8 cellular contexts compared by ENCODE assay signal in the genomic region with DNA sequence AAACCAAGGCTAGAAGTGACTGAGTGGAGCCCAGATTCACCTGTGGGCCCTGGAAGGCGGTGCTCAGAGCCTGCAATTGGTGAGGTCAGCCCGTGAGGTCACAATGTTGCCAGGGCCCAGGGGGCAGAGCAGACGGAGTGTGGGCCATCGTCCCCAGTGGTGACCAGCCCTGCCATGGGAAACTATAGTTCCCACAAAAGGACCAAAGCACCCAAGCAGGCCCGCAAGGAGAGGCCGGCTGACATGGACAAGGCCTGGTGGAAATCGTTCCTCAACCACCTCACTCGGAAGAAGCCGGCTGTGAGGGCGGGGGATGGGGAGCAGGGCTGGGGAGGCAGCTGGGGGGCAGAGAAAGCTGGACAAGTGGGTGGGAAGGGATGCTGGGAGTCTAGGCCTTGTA. TPM values are rescaled to one million over a fixed set of nuclear protein-coding genes. Genes with fewer than 3 reads are reported as not detected.
DNase-seq lines count a peak whose midpoint lies in the region; ATAC-seq and TF ChIP-seq lines count a peak whose summit lies in the region.

C20orf144 (plus strand) TSS at position 156 of the 400 bp plus-strand sequence; CDS start at position 175, 19 bp downstream.

- no peaks in the 10 kb centered on the region for H3F3A ChIP-seq in OCI-LY1 (ENCODE audit: insufficient read depth, low read length)

- peak within 1 kb of the TSS; percentile 92 to 100 (median 97) for H3K4me2 ChIP-seq in BLaER1 treated with 17β-estradiol and CSF1 and Interleukin-3, amounts not matched to agents 10 nM and 100 nM
- peak within 1 kb of the TSS; percentile 85 for H3K4me2 ChIP-seq in OCI-LY1 (ENCODE audit: low read length)

- TF ChIP-seq CTCF in OCI-LY1 (IDR thresholded peaks at IDR 0.05; ENCODE audit: low read length) (no peak), neural crest cell (conservative IDR thresholded peaks at IDR 0.05) (no peak)

- no peaks in the 10 kb centered on the region for H3K9me3 ChIP-seq in BLaER1 treated with 17β-estradiol and CSF1 and Interleukin-3, amounts not matched to agents 10 nM and 100 nM (replicated peaks in 1 of 11)
- no peaks in the 10 kb centered on the region for H3K9me3 ChIP-seq in OCI-LY1 (ENCODE audit: low read length)
- no peaks in the 10 kb centered on the region for H3K9me3 ChIP-seq in endocrine pancreas (ENCODE audit: control insufficient read depth, low read length)

- H3K4me3 Mint-ChIP-seq in neural crest cell = peak within 1 kb of the TSS; percentile 84

- H3K4me1 Mint-ChIP-seq in neural crest cell = peaks cover 39% of the 10 kb centered on the region

- H3K36me3 Mint-ChIP-seq in neural crest cell (ENCODE audit: low read depth) = peaks cover 6% of the 10 kb centered on the region

- peak within 1 kb of the TSS in 10 of 11 experiments; percentile 60 to 85 (median 72); a peak in 20 of 22 replicates for H3K27ac ChIP-seq in BLaER1 treated with 17β-estradiol and CSF1 and Interleukin-3, amounts not matched to agents 10 nM and 100 nM
- H3K27ac ChIP-seq in OCI-LY1 (ENCODE audit: low read depth, low read length, poor library complexity, severe bottlenecking) = peak within 1 kb of the TSS; percentile 65

- H3K9ac ChIP-seq in BLaER1 treated with 17β-estradiol and CSF1 and Interleukin-3, amounts not matched to agents 10 nM and 100 nM = peak within 1 kb of the TSS; percentile 67 to 83 (median 78); a peak in 21 of 22 replicates
- H3K9ac ChIP-seq in OCI-LY1 (ENCODE audit: low read length) = peak within 1 kb of the TSS; percentile 86
- H3K9ac ChIP-seq in endocrine pancreas (ENCODE audit: control insufficient read depth, insufficient read depth, low read length) = peak within 1 kb of the TSS; percentile 89

- no peaks in the 10 kb centered on the region for H3K9me3 Mint-ChIP-seq in neural crest cell

- H3K36me3 ChIP-seq in BLaER1 treated with 17β-estradiol and CSF1 and Interleukin-3, amounts not matched to agents 10 nM and 100 nM = peaks cover 3 to 29% (median 14%) of the 10 kb centered on the region in 11 experiments; a peak in 13 of 22 replicates
- peaks cover 49% of the 10 kb centered on the region for H3K36me3 ChIP-seq in OCI-LY1 (ENCODE audit: insufficient read depth, low read length)
- no peaks in the 10 kb centered on the region for H3K36me3 ChIP-seq in endocrine pancreas (ENCODE audit: control insufficient read depth, insufficient read depth, low read length)

- H4K20me1 ChIP-seq in BLaER1 treated with 17β-estradiol and CSF1 and Interleukin-3, amounts not matched to agents 10 nM and 100 nM = peaks cover 0 to 20% (median 0%) of the 10 kb centered on the region in 11 experiments; a peak in 5 of 22 replicates
- H4K20me1 ChIP-seq in OCI-LY1 (ENCODE audit: insufficient read depth, low read length) = no peaks in the 10 kb centered on the region

- DNase-seq in neural crest cell (ENCODE audit: low read depth, low spot score) = no peak
- no peak for DNase-seq in epidermal melanocyte (ENCODE audit: insufficient read length, low spot score)
- DNase-seq in NCI-H524 treated with DMSO at 0.1 percent for 48 hours (lab: John Stamatoyannopoulos, UW) = no peak
- no peak for DNase-seq in NCI-H1092 (lab: John Stamatoyannopoulos, UW)

- no peak for ATAC-seq in HG02884 (IDR thresholded peaks at IDR 0.05; ENCODE audit: unreplicated experiment)

- H3K27me3 Mint-ChIP-seq in neural crest cell (ENCODE audit: low read depth) = peaks cover 9% of the 10 kb centered on the region

- no peak within 1 kb of the TSS for H2AFZ ChIP-seq in OCI-LY1 (ENCODE audit: low read length)

- peak within 1 kb of the TSS; percentile 59 to 77 (median 72) for H3K4me3 ChIP-seq in BLaER1 treated with 17β-estradiol and CSF1 and Interleukin-3, amounts not matched to agents 10 nM and 100 nM
- H3K4me3 ChIP-seq in OCI-LY1 (ENCODE audit: low read depth, low read length, poor library complexity, severe bottlenecking) = peak within 1 kb of the TSS; percentile 70
- H3K4me3 ChIP-seq in endocrine pancreas (ENCODE audit: control insufficient read depth, insufficient read depth, low read length) = no peak within 1 kb of the TSS

- H3K4me1 ChIP-seq in BLaER1 treated with 17β-estradiol and CSF1 and Interleukin-3, amounts not matched to agents 10 nM and 100 nM = peaks cover 38 to 60% (median 53%) of the 10 kb centered on the region in 10 experiments
- H3K4me1 ChIP-seq in OCI-LY1 (ENCODE audit: insufficient read depth, low read length, severe bottlenecking) (peaks cover 53% of the 10 kb centered on the region), endocrine pancreas (ENCODE audit: control insufficient read depth, insufficient read depth, low read length) (no peaks in the 10 kb centered on the region)

- H3K27me3 ChIP-seq in BLaER1 treated with 17β-estradiol and CSF1 and Interleukin-3, amounts not matched to agents 10 nM and 100 nM = no peaks in the 10 kb centered on the region
- H3K27me3 ChIP-seq in OCI-LY1 (ENCODE audit: insufficient read depth, low read length) (no peaks in the 10 kb centered on the region), endocrine pancreas (ENCODE audit: control insufficient read depth, insufficient read depth, low read length) (no peaks in the 10 kb centered on the region)

- H3K79me2 ChIP-seq in OCI-LY1 (ENCODE audit: insufficient read depth, low read length) = no peaks in the 10 kb centered on the region

- H3K9me2 ChIP-seq in OCI-LY1 (ENCODE audit: low read depth, low read length) = no peaks in the 10 kb centered on the region

- H3K27ac Mint-ChIP-seq in neural crest cell (ENCODE audit: unreplicated experiment) = peak within 1 kb of the TSS; percentile 67

RNA-seq across cellular contexts. Expression of gene C20orf144, which starts in this region (rescaled TPM):
- total RNA-seq in neural crest cell = 0.44 and 0.82 TPM in 2 replicates
